8 cellular contexts compared by ENCODE assay signal in the genomic region with DNA sequence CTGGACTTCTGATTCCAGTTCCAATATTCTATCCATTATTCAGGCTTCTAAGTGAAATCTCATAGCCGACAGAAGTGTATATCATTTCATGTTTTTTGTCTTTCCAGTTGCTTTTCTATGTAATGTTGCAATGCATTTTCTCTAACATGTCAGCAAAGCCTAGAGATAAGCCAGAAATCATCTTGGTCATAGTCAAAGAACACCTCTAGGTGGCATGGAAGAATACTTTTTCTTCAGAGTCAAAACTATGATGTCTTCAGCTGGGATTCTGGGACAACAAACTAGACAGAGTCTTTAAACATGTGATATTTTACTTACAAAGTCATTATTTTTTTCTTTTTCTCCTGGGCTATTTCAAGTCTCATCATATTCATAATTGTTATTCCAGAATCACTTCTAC. TPM values are rescaled to one million over a fixed set of nuclear protein-coding genes. Genes with fewer than 3 reads are reported as not detected.
DNase-seq lines count a peak whose midpoint lies in the region; ATAC-seq and TF ChIP-seq lines count a peak whose summit lies in the region.

No MANE protein-coding gene starts in this region.

- ATAC-seq in GM18873 (IDR thresholded peaks at IDR 0.05; ENCODE audit: low FRiP score, unreplicated experiment) (peak; percentile 41), HG03571 (IDR thresholded peaks at IDR 0.05; ENCODE audit: unreplicated experiment) (peak; percentile 33), body of pancreas (peak; percentile 26), HG02852 (IDR thresholded peaks at IDR 0.05; ENCODE audit: unreplicated experiment) (no peak)

- H3K36me3 Mint-ChIP-seq in activated CD4-positive, alpha-beta memory T cell treated with anti-CD3 and anti-CD28 coated beads, Interleukin-2, amount 10 ng/mL, durations not matched to agents 7 days and 5 days (ENCODE audit: low read depth), result no peaks in the 10 kb centered on the region

- H3K4me3 Mint-ChIP-seq in activated CD4-positive, alpha-beta memory T cell treated with anti-CD3 and anti-CD28 coated beads, Interleukin-2, amount 10 ng/mL, durations not matched to agents 7 days and 5 days, result no peak overlapping the region

- no peak overlapping the region for H3K27ac Mint-ChIP-seq in activated CD4-positive, alpha-beta memory T cell treated with anti-CD3 and anti-CD28 coated beads, Interleukin-2, amount 10 ng/mL, durations not matched to agents 7 days and 5 days

- CTCF ChIA-PET in A673 (lab: Charles Lee), result interaction anchor here (1.3 kb wide), 1 partner anchor 117 kb away, joined by 8 read pairs; no protein-coding TSS in a partner anchor
- CTCF ChIA-PET in activated CD4-positive, alpha-beta memory T cell treated with anti-CD3 and anti-CD28 coated beads, Interleukin-2, amount 10 ng/mL, durations not matched to agents 7 days and 5 days (lab: Charles Lee), result no interaction called here

- H3K27ac ChIP-seq in A673 (ENCODE audit: low read depth, low read length, poor library complexity, severe bottlenecking) (no peak overlapping the region), body of pancreas (peak overlapping the region in 2 of 4 donors; percentile 43 to 56)

- H3K27me3 Mint-ChIP-seq in activated CD4-positive, alpha-beta memory T cell treated with anti-CD3 and anti-CD28 coated beads, Interleukin-2, amount 10 ng/mL, durations not matched to agents 7 days and 5 days, result peaks cover 34% of the 10 kb centered on the region

- H3K27me3 ChIP-seq in A673 (replicated peaks; ENCODE audit: insufficient read depth, low read depth, low read length, poor library complexity) (peaks cover 35% of the 10 kb centered on the region), body of pancreas (no peaks in the 10 kb centered on the region)

- POLR2A ChIA-PET in A673 (lab: Charles Lee; ENCODE audit: low non-redundant PET), result no interaction called here
- POLR2A ChIA-PET in activated CD4-positive, alpha-beta memory T cell treated with anti-CD3 and anti-CD28 coated beads, Interleukin-2, amount 10 ng/mL, durations not matched to agents 7 days and 5 days (lab: Charles Lee), result no interaction called here

- H3K4me1 ChIP-seq in A673 (ENCODE audit: insufficient read depth, low read length, poor library complexity, severe bottlenecking), result no peaks in the 10 kb centered on the region
- peaks cover 60% of the 10 kb centered on the region for H3K4me1 ChIP-seq in body of pancreas

- 31 to 32% methylated on average over 1 of the region's 1 CpG for WGBS in body of pancreas, 2 donors

- peak; percentile 47; the same call in 1 of the 2 replicates for TF ChIP-seq CTCF in A673 (conservative IDR thresholded peaks at IDR 0.05; ENCODE audit: low read depth, low read length)
- TF ChIP-seq CTCF in body of pancreas (IDR thresholded peaks at IDR 0.05), result peak in 6 of 7 experiments; percentile 20 to 78 (median 68)

- H3K9me3 ChIP-seq in A673 (ENCODE audit: low read depth, low read length, poor library complexity, severe bottlenecking), result no peaks in the 10 kb centered on the region
- H3K9me3 ChIP-seq in body of pancreas, result no peaks in the 10 kb centered on the region

- no TSS peak for BruUV-seq in A673 (replicated peaks; lab: Mats Ljungman, UMichigan)

- no peak overlapping the region for H3K4me3 ChIP-seq in A673 (ENCODE audit: low read depth, low read length, poor library complexity, severe bottlenecking)
- H3K4me3 ChIP-seq in body of pancreas, result no peak overlapping the region

- H3K36me3 ChIP-seq in A673 (ENCODE audit: insufficient read depth, low read length, poor library complexity, severe bottlenecking) (no peaks in the 10 kb centered on the region), body of pancreas (replicated peaks in 1 of 2; ENCODE audit: insufficient read depth in 1 of 2, low read depth in 2 of 2) (no peaks in the 10 kb centered on the region)

- DNase-seq in A673 (ENCODE audit: low spot score) (peak; percentile 43), body of pancreas (no peak), superior temporal gyrus (ENCODE audit: extremely low spot score) (peak; percentile 76)
- DNase-seq in activated CD4-positive, alpha-beta memory T cell treated with anti-CD3 and anti-CD28 coated beads, Interleukin-2, amount 10 ng/mL, durations not matched to agents 7 days and 5 days, result no peak
- no peak for DNase-seq in activated CD4-positive, alpha-beta T cell treated with anti-CD3 and anti-CD28 coated beads for 1 hour

- peaks cover 2% of the 10 kb centered on the region for H3K4me1 Mint-ChIP-seq in activated CD4-positive, alpha-beta memory T cell treated with anti-CD3 and anti-CD28 coated beads, Interleukin-2, amount 10 ng/mL, durations not matched to agents 7 days and 5 days

- intact Hi-C loops in A673 (cut with micrococcal nuclease; ENCODE audit: unreplicated experiment), result loop anchor here (2.0 kb wide), 1 partner anchor 116 kb away; no protein-coding TSS in a partner anchor
- intact Hi-C loops in body of pancreas (cut with DNase I), result no loop called here

- H3K9me3 Mint-ChIP-seq in activated CD4-positive, alpha-beta memory T cell treated with anti-CD3 and anti-CD28 coated beads, Interleukin-2, amount 10 ng/mL, durations not matched to agents 7 days and 5 days, result no peaks in the 10 kb centered on the region

- no peak for TF ChIP-seq POLR2A in body of pancreas (IDR thresholded peaks at IDR 0.05)

RNA-seq across cellular contexts. Expression of gene GAS2, which starts 4.4 kb away (rescaled TPM):
- total RNA-seq in A673 (2021) (1.8 and 3.0 TPM in 2 replicates), body of pancreas (10 to 100 TPM; 13.2 to 24.6 TPM)
- total RNA-seq in activated CD4-positive, alpha-beta memory T cell treated with anti-CD3 and anti-CD28 coated beads, Interleukin-2, amount 10 ng/mL, durations not matched to agents 7 days and 5 days, result 1 to 10 TPM; 1.1 to 1.2 TPM

RNA-seq across cellular contexts. Expression of gene FANCF, which starts 45.2 kb away (rescaled TPM):
- total RNA-seq in A673 (2021), result 14.8 and 15.0 TPM in 2 replicates
- 10 to 100 TPM in 1 of 2 donors, 1 to 10 TPM in 1; 9.6 to 10.9 TPM for total RNA-seq in body of pancreas
- 10 to 100 TPM; 13.2 to 13.6 TPM for total RNA-seq in activated CD4-positive, alpha-beta memory T cell treated with anti-CD3 and anti-CD28 coated beads, Interleukin-2, amount 10 ng/mL, durations not matched to agents 7 days and 5 days

Comparison
In these comparisons a context has a peak if more than half of its experiments do, and no peak if none do; other contexts are left out.
1. DNase-seq: peak in A673 (single experiment) and superior temporal gyrus (single experiment); none in body of pancreas (0 of 4), activated CD4-positive, alpha-beta memory T cell treated with anti-CD3 and anti-CD28 coated beads, Interleukin-2, amount 10 ng/mL, durations not matched to agents 7 days and 5 days (single experiment) and activated CD4-positive, alpha-beta T cell treated with anti-CD3 and anti-CD28 coated beads for 1 hour (single experiment).